ENCODE assay signal across 14 cellular contexts in the genomic region with DNA sequence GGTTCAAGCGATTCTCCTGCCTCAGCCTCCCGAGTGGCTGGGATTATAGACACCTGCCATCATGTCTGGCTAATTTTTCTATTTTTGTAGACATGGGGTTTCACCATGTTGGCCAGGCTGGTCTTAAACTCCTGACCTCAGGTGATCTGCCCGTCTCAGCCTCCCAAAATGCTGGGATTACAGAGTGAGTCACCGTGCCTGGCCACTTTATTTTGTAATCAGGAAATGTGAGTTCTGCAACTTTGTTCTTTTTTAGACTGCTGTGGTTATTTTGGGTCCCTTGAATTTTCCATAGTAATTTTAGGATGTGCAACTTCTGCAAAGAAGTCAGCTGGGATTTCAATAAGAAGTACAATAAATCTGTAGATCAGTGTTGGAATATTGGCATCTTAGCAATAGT.
DNase-seq lines count a peak whose midpoint lies in the region; ATAC-seq, FAIRE-seq and TF ChIP-seq lines count a peak whose summit lies in the region.
"Had no signal": no experiment of that assay in that cellular context is flagged by ENCODE, and none has a peak within 500 bp of the region (broad histone marks: within the 10 kb centered on the region; RNA-seq: fewer than 3 reads in every experiment).

No MANE protein-coding gene starts in this region.

- peaks cover 24 to 43% of the 10 kb centered on the region in 2 experiments for H3K36me3 ChIP-seq in SK-N-SH (replicated peaks in 1 of 2; ENCODE audit: control insufficient read depth in 1 of 2, insufficient read depth in 2 of 2, low read length in 1 of 2)

- H3K9ac ChIP-seq in SK-N-SH = no peak overlapping the region

- no peak for TF ChIP-seq EP300 in SK-N-SH (IDR thresholded peaks at IDR 0.05; ENCODE audit: borderline replicate concordance in 1 of 2, low read depth in 1 of 2, low read length in 1 of 2)

- H3K79me2 ChIP-seq in SK-N-SH (ENCODE audit: insufficient read depth) = 0 out of 2 replicates have a peak, but pooled peaks cover 7% of the 10 kb centered on the region

- WGBS in SK-N-SH (ENCODE audit: low lambda C conversion rate) = 68% methylated on average over 4 of the region's 4 CpGs

- H3K9me2 ChIP-seq in SK-N-SH = no peaks in the 10 kb centered on the region

- H2AFZ ChIP-seq in SK-N-SH (ENCODE audit: low read depth) = no peak overlapping the region

- TF ChIP-seq CTCF in SK-N-SH (IDR thresholded peaks at IDR 0.05) (no peak), fibroblast of the aortic adventitia (IDR thresholded peaks at IDR 0.05; ENCODE audit: insufficient read depth, low read length) (no peak), GM10248 (IDR thresholded peaks at IDR 0.05; ENCODE audit: control extremely low read depth, extremely low read depth, low read depth, missing control alignments) (no peak)

- no peak overlapping the region for H3K4me2 ChIP-seq in SK-N-SH

- FAIRE-seq in urothelium cell line (lab: Jason Lieb, UNC) = peak; percentile 37

- CTCF ChIA-PET in SK-N-SH (lab: Yijun Ruan, JAX) = interaction anchor here (0.8 to 3.3 kb wide), 4 partner anchors 8 to 148 kb away, joined by 3 to 10 read pairs (median 4); no protein-coding TSS in a partner anchor
- CTCF ChIA-PET in GM10248 (lab: Yijun Ruan, JAX) = no interaction called here

- DNase-seq in SK-N-SH (no peak), RPMI8226 (peak; percentile 35), fibroblast of the aortic adventitia (ENCODE audit: low read depth) (peak; percentile 76), urothelium cell line (ENCODE audit: low spot score) (no peak), NCI-H82 (lab: John Stamatoyannopoulos, UW) (no peak), GM10248 (ENCODE audit: extremely low spot score) (no peak)
- DNase-seq: 8988T; activated T-cell treated with anti-CD3 and anti-CD28 coated beads for 4 hours; KG1; Right ventricle myocardium superior; stimulated activated naive B cell treated with anti-CD40 and anti-IgM and Interleukin-4, amounts not matched to agents 10 μg/mL and 1 μg/mL and 100 μg/mL, for 72 hours had no signal

- no peak for ATAC-seq in SK-N-SH treated with all-trans-retinoic acid at 6 μM for 48 hours
- ATAC-seq in GM21576 (IDR thresholded peaks at IDR 0.05; ENCODE audit: unreplicated experiment) = no peak
- ATAC-seq: stimulated activated naive B cell treated with anti-CD40 and anti-IgM and Interleukin-4, amounts not matched to agents 10 μg/mL and 1 μg/mL and 100 μg/mL, for 72 hours had no signal

- TF ChIP-seq RAD21 in SK-N-SH (IDR thresholded peaks at IDR 0.05; ENCODE audit: low read length) = no peak

- H3K4me3 ChIP-seq in SK-N-SH (ENCODE audit: low read depth in 2 of 2, low read length in 1 of 2) = no peak overlapping the region
- no peak overlapping the region for H3K4me3 ChIP-seq in fibroblast of the aortic adventitia (ENCODE audit: low read depth, low read length)

- no peaks in the 10 kb centered on the region for H3K27me3 ChIP-seq in SK-N-SH (ENCODE audit: insufficient read depth)

- H4K20me1 ChIP-seq in SK-N-SH (ENCODE audit: insufficient read depth) = no peaks in the 10 kb centered on the region

- POLR2A ChIA-PET in SK-N-SH (lab: Yijun Ruan, JAX) = interaction anchor here (1.2 kb wide), 1 partner anchor 12 kb away, joined by 5 read pairs; no protein-coding TSS in a partner anchor
- POLR2A ChIA-PET in GM10248 (lab: Yijun Ruan, JAX) = no interaction called here

- no peaks in the 10 kb centered on the region for H3K9me3 ChIP-seq in SK-N-SH

- H3K27ac ChIP-seq in SK-N-SH (ENCODE audit: low read depth in 2 of 2, low read length in 1 of 2) = no peak overlapping the region
- H3K27ac ChIP-seq: VCaP had no signal

- H3K4me1 ChIP-seq in SK-N-SH (ENCODE audit: control insufficient read depth in 1 of 2, insufficient read depth in 2 of 2, low read depth in 1 of 2, low read length in 1 of 2) = peaks cover 7 to 18% of the 10 kb centered on the region in 2 experiments; a peak in 2 of 4 replicates

- peaks cover 7% of the 10 kb centered on the region for H3F3A ChIP-seq in SK-N-SH (replicated peaks; ENCODE audit: insufficient read depth)

TF ChIP-seq in SK-N-SH, 30 proteins besides CTCF, POLR2A, EP300 and RAD21:
- TF ChIP-seq FOSL2 (IDR thresholded peaks at IDR 0.05; ENCODE audit: borderline replicate concordance, low read depth) (0 out of 2 replicates have a peak, but pooled peaks have one; percentile 19), SMC3 (IDR thresholded peaks at IDR 0.05; ENCODE audit: low read depth, low read length) (no peak)

TF ChIP-seq in SK-N-SH treated with all-trans-retinoic acid at 6 μM for 48 hours, 23 proteins besides CTCF, POLR2A, EP300 and RAD21:
- no peak for TF ChIP-seq ZFP3 (CRISPR knock-in tag; IDR thresholded peaks at IDR 0.05)
- TF ChIP-seq, protein P1, sequence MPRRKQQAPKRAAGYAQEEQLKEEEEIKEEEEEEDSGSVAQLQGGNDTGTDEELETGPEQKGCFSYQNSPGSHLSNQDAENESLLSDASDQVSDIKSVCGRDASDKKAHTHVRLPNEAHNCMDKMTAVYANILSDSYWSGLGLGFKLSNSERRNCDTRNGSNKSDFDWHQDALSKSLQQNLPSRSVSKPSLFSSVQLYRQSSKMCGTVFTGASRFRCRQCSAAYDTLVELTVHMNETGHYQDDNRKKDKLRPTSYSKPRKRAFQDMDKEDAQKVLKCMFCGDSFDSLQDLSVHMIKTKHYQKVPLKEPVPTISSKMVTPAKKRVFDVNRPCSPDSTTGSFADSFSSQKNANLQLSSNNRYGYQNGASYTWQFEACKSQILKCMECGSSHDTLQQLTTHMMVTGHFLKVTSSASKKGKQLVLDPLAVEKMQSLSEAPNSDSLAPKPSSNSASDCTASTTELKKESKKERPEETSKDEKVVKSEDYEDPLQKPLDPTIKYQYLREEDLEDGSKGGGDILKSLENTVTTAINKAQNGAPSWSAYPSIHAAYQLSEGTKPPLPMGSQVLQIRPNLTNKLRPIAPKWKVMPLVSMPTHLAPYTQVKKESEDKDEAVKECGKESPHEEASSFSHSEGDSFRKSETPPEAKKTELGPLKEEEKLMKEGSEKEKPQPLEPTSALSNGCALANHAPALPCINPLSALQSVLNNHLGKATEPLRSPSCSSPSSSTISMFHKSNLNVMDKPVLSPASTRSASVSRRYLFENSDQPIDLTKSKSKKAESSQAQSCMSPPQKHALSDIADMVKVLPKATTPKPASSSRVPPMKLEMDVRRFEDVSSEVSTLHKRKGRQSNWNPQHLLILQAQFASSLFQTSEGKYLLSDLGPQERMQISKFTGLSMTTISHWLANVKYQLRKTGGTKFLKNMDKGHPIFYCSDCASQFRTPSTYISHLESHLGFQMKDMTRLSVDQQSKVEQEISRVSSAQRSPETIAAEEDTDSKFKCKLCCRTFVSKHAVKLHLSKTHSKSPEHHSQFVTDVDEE (CRISPR knock-in tag; IDR thresholded peaks at IDR 0.05) = no peak
- no peak for TF ChIP-seq ZNF565 (CRISPR knock-in tag; conservative IDR thresholded peaks at IDR 0.05; ENCODE audit: low read depth)
- no peak for TF ChIP-seq BACH2 (CRISPR knock-in tag; IDR thresholded peaks at IDR 0.05; ENCODE audit: borderline replicate concordance)
- TF ChIP-seq ZFP30 (CRISPR knock-in tag; IDR thresholded peaks at IDR 0.05) = no peak
- TF ChIP-seq, protein P2, sequence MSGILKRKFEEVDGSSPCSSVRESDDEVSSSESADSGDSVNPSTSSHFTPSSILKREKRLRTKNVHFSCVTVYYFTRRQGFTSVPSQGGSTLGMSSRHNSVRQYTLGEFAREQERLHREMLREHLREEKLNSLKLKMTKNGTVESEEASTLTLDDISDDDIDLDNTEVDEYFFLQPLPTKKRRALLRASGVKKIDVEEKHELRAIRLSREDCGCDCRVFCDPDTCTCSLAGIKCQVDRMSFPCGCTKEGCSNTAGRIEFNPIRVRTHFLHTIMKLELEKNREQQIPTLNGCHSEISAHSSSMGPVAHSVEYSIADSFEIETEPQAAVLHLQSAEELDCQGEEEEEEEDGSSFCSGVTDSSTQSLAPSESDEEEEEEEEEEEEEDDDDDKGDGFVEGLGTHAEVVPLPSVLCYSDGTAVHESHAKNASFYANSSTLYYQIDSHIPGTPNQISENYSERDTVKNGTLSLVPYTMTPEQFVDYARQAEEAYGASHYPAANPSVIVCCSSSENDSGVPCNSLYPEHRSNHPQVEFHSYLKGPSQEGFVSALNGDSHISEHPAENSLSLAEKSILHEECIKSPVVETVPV (CRISPR knock-in tag; IDR thresholded peaks at IDR 0.05) = no peak
- TF ChIP-seq RARB (CRISPR knock-in tag; IDR thresholded peaks at IDR 0.05) = no peak
- TF ChIP-seq, protein P3, sequence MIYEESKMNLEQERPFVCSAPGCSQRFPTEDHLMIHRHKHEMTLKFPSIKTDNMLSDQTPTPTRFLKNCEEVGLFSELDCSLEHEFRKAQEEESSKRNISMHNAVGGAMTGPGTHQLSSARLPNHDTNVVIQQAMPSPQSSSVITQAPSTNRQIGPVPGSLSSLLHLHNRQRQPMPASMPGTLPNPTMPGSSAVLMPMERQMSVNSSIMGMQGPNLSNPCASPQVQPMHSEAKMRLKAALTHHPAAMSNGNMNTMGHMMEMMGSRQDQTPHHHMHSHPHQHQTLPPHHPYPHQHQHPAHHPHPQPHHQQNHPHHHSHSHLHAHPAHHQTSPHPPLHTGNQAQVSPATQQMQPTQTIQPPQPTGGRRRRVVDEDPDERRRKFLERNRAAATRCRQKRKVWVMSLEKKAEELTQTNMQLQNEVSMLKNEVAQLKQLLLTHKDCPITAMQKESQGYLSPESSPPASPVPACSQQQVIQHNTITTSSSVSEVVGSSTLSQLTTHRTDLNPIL (CRISPR knock-in tag; IDR thresholded peaks at IDR 0.05; ENCODE audit: low read depth) = no peak
- no peak for TF ChIP-seq ISL1 (CRISPR knock-in tag; IDR thresholded peaks at IDR 0.05)
- no peak for TF ChIP-seq ZNF70 (CRISPR knock-in tag; IDR thresholded peaks at IDR 0.05)
- TF ChIP-seq, protein P4, sequence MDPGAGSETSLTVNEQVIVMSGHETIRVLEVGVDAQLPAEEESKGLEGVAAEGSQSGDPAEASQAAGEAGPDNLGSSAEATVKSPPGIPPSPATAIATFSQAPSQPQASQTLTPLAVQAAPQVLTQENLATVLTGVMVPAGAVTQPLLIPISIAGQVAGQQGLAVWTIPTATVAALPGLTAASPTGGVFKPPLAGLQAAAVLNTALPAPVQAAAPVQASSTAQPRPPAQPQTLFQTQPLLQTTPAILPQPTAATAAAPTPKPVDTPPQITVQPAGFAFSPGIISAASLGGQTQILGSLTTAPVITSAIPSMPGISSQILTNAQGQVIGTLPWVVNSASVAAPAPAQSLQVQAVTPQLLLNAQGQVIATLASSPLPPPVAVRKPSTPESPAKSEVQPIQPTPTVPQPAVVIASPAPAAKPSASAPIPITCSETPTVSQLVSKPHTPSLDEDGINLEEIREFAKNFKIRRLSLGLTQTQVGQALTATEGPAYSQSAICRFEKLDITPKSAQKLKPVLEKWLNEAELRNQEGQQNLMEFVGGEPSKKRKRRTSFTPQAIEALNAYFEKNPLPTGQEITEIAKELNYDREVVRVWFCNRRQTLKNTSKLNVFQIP (CRISPR knock-in tag; IDR thresholded peaks at IDR 0.05; ENCODE audit: borderline replicate concordance, low read depth) = no peak
- no peak for TF ChIP-seq TCF4 (CRISPR knock-in tag; IDR thresholded peaks at IDR 0.05; ENCODE audit: borderline replicate concordance)
- TF ChIP-seq ARNTL (CRISPR knock-in tag; IDR thresholded peaks at IDR 0.05; ENCODE audit: borderline replicate concordance, low read depth) = no peak
- no peak for TF ChIP-seq CSDC2 (CRISPR knock-in tag; IDR thresholded peaks at IDR 0.05)

Comparison
In these comparisons a context has a peak if more than half of its experiments do, and no peak if none do; other contexts are left out.
1. DNase-seq: peak in RPMI8226 (single experiment) and fibroblast of the aortic adventitia (single experiment); none in SK-N-SH (single experiment), urothelium cell line (single experiment), NCI-H82 (single experiment) and GM10248 (single experiment).